Comparison of ENCODE assay signal across 1 cellular context in the genomic region with DNA sequence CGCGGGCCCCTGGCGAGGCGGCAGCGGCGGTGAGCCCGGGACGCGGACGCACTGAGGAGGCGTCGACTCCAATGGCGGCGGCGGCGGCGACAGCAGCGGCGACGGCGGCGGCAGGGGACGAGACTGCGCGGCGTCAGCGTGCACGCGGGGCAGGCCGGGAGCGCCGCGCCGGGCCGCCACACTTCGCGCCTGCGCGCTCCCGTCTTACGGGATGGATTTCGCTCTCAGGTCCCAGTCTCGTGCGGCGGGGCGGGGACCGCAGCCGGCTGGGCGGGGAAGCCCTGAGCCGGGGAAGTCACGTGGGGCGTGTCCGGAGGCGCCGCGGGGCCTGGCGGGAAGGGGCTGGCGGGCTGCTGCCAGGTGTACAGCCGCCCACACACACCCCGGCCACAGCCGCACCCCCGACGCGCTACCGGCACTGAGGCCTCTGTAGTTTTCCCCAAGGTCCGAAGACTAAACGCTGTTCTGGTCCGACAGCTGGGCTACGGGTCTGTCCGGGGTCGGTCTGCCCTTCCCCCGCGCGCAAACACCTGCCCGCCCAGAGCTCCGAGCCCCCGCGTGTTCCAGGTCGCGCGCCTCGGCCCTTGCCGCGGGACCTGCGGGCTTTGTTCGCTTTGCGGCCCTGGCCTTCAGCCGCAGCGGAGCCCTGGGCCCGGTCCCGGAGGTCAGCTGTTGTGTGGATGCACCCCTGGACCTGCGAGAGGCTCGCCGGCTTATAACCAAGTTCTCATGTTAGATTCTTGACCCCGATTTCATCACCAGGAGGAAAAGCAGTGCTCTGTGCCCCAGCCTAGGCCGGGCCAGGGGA.
TF ChIP-seq lines count a peak whose summit lies in the region.

A gene (minus strand): TSS at position 91 of the 808 bp plus-strand sequence. CDS start 239 bp downstream, outside the sequence.

TF ChIP-seq in K562, 482 proteins besides CTCF, POLR2A, EP300 and RAD21 (continued from another document and continues in another):
- TF ChIP-seq, protein P1, sequence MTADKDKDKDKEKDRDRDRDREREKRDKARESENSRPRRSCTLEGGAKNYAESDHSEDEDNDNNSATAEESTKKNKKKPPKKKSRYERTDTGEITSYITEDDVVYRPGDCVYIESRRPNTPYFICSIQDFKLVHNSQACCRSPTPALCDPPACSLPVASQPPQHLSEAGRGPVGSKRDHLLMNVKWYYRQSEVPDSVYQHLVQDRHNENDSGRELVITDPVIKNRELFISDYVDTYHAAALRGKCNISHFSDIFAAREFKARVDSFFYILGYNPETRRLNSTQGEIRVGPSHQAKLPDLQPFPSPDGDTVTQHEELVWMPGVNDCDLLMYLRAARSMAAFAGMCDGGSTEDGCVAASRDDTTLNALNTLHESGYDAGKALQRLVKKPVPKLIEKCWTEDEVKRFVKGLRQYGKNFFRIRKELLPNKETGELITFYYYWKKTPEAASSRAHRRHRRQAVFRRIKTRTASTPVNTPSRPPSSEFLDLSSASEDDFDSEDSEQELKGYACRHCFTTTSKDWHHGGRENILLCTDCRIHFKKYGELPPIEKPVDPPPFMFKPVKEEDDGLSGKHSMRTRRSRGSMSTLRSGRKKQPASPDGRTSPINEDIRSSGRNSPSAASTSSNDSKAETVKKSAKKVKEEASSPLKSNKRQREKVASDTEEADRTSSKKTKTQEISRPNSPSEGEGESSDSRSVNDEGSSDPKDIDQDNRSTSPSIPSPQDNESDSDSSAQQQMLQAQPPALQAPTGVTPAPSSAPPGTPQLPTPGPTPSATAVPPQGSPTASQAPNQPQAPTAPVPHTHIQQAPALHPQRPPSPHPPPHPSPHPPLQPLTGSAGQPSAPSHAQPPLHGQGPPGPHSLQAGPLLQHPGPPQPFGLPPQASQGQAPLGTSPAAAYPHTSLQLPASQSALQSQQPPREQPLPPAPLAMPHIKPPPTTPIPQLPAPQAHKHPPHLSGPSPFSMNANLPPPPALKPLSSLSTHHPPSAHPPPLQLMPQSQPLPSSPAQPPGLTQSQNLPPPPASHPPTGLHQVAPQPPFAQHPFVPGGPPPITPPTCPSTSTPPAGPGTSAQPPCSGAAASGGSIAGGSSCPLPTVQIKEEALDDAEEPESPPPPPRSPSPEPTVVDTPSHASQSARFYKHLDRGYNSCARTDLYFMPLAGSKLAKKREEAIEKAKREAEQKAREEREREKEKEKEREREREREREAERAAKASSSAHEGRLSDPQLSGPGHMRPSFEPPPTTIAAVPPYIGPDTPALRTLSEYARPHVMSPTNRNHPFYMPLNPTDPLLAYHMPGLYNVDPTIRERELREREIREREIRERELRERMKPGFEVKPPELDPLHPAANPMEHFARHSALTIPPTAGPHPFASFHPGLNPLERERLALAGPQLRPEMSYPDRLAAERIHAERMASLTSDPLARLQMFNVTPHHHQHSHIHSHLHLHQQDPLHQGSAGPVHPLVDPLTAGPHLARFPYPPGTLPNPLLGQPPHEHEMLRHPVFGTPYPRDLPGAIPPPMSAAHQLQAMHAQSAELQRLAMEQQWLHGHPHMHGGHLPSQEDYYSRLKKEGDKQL (CRISPR knock-in tag; IDR thresholded peaks at IDR 0.05; ENCODE audit: borderline replicate concordance): no peak
- no peak for TF ChIP-seq SREBF1 (IDR thresholded peaks at IDR 0.05; ENCODE audit: borderline replicate concordance, low read depth, low read length)
- TF ChIP-seq, protein P2, sequence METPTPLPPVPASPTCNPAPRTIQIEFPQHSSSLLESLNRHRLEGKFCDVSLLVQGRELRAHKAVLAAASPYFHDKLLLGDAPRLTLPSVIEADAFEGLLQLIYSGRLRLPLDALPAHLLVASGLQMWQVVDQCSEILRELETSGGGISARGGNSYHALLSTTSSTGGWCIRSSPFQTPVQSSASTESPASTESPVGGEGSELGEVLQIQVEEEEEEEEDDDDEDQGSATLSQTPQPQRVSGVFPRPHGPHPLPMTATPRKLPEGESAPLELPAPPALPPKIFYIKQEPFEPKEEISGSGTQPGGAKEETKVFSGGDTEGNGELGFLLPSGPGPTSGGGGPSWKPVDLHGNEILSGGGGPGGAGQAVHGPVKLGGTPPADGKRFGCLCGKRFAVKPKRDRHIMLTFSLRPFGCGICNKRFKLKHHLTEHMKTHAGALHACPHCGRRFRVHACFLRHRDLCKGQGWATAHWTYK (CRISPR knock-in tag; IDR thresholded peaks at IDR 0.05): peak; percentile 38; the same call in 1 of the 2 replicates
- TF ChIP-seq CBX1 (IDR thresholded peaks at IDR 0.05; ENCODE audit: low read depth): peak; percentile 77; the same call in 1 of the 2 replicates
- TF ChIP-seq, protein P3, sequence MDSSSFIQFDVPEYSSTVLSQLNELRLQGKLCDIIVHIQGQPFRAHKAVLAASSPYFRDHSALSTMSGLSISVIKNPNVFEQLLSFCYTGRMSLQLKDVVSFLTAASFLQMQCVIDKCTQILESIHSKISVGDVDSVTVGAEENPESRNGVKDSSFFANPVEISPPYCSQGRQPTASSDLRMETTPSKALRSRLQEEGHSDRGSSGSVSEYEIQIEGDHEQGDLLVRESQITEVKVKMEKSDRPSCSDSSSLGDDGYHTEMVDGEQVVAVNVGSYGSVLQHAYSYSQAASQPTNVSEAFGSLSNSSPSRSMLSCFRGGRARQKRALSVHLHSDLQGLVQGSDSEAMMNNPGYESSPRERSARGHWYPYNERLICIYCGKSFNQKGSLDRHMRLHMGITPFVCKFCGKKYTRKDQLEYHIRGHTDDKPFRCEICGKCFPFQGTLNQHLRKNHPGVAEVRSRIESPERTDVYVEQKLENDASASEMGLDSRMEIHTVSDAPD (CRISPR knock-in tag; IDR thresholded peaks at IDR 0.05): no peak
- TF ChIP-seq, protein P4, sequence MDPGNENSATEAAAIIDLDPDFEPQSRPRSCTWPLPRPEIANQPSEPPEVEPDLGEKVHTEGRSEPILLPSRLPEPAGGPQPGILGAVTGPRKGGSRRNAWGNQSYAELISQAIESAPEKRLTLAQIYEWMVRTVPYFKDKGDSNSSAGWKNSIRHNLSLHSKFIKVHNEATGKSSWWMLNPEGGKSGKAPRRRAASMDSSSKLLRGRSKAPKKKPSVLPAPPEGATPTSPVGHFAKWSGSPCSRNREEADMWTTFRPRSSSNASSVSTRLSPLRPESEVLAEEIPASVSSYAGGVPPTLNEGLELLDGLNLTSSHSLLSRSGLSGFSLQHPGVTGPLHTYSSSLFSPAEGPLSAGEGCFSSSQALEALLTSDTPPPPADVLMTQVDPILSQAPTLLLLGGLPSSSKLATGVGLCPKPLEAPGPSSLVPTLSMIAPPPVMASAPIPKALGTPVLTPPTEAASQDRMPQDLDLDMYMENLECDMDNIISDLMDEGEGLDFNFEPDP (CRISPR knock-in tag; IDR thresholded peaks at IDR 0.05): no peak
- TF ChIP-seq, protein P5, sequence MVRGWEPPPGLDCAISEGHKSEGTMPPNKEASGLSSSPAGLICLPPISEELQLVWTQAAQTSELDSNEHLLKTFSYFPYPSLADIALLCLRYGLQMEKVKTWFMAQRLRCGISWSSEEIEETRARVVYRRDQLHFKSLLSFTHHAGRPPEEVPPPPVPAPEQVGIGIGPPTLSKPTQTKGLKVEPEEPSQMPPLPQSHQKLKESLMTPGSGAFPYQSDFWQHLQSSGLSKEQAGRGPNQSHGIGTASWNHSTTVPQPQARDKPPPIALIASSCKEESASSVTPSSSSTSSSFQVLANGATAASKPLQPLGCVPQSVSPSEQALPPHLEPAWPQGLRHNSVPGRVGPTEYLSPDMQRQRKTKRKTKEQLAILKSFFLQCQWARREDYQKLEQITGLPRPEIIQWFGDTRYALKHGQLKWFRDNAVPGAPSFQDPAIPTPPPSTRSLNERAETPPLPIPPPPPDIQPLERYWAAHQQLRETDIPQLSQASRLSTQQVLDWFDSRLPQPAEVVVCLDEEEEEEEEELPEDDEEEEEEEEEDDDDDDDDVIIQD (CRISPR knock-in tag; IDR thresholded peaks at IDR 0.05): 0 out of 2 replicates have a peak, but pooled peaks have one; percentile 59
- TF ChIP-seq MTA2 (IDR thresholded peaks at IDR 0.05; ENCODE audit: low read depth): no peak
- TF ChIP-seq, protein P6, sequence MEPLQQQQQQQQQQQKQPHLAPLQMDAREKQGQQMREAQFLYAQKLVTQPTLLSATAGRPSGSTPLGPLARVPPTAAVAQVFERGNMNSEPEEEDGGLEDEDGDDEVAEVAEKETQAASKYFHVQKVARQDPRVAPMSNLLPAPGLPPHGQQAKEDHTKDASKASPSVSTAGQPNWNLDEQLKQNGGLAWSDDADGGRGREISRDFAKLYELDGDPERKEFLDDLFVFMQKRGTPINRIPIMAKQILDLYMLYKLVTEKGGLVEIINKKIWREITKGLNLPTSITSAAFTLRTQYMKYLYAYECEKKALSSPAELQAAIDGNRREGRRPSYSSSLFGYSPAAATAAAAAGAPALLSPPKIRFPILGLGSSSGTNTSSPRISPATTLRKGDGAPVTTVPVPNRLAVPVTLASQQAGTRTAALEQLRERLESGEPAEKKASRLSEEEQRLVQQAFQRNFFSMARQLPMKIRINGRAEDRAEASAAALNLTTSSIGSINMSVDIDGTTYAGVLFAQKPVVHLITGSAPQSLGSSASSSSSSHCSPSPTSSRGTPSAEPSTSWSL (CRISPR knock-in tag; IDR thresholded peaks at IDR 0.05; ENCODE audit: borderline replicate concordance): no peak
- TF ChIP-seq LARP7 (IDR thresholded peaks at IDR 0.05): no peak
- peak; percentile 29; the same call in 1 of the 2 replicates for TF ChIP-seq NFIC (IDR thresholded peaks at IDR 0.05)
- TF ChIP-seq PCBP1 (IDR thresholded peaks at IDR 0.05; ENCODE audit: low read depth, low read length, poor library complexity, severe bottlenecking): peak; percentile 0
- TF ChIP-seq ZNF217 (CRISPR knock-in tag; IDR thresholded peaks at IDR 0.05): no peak
- 0 out of 2 replicates have a peak, but pooled peaks have one; percentile 59 for TF ChIP-seq ZNF133 (CRISPR knock-in tag; IDR thresholded peaks at IDR 0.05)
- TF ChIP-seq CREM (IDR thresholded peaks at IDR 0.05; ENCODE audit: low read depth): peak; percentile 89
- no peak for TF ChIP-seq NR2C1 (IDR thresholded peaks at IDR 0.05)
- 0 out of 2 replicates have a peak, but pooled peaks have one; percentile 17 for TF ChIP-seq NR2C1 (tag; IDR thresholded peaks at IDR 0.05)
- TF ChIP-seq, protein P7, sequence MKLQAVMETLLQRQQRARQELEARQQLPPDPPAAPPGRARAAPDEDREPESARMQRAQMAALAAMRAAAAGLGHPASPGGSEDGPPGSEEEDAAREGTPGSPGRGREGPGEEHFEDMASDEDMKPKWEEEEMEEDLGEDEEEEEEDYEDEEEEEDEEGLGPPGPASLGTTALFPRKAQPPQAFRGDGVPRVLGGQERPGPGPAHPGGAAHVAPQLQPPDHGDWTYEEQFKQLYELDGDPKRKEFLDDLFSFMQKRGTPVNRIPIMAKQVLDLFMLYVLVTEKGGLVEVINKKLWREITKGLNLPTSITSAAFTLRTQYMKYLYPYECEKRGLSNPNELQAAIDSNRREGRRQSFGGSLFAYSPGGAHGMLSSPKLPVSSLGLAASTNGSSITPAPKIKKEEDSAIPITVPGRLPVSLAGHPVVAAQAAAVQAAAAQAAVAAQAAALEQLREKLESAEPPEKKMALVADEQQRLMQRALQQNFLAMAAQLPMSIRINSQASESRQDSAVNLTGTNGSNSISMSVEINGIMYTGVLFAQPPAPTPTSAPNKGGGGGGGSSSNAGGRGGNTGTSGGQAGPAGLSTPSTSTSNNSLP (IDR thresholded peaks at IDR 0.05; ENCODE audit: borderline replicate concordance, low read depth, low read length): no peak
- peak; percentile 89 for TF ChIP-seq CXXC5 (CRISPR knock-in tag; IDR thresholded peaks at IDR 0.05)
- TF ChIP-seq ZNF24 (IDR thresholded peaks at IDR 0.05): no peak
- no peak for TF ChIP-seq HMG20B (CRISPR knock-in tag; IDR thresholded peaks at IDR 0.05)
- TF ChIP-seq, protein P8, sequence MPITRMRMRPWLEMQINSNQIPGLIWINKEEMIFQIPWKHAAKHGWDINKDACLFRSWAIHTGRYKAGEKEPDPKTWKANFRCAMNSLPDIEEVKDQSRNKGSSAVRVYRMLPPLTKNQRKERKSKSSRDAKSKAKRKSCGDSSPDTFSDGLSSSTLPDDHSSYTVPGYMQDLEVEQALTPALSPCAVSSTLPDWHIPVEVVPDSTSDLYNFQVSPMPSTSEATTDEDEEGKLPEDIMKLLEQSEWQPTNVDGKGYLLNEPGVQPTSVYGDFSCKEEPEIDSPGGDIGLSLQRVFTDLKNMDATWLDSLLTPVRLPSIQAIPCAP (CRISPR knock-in tag; IDR thresholded peaks at IDR 0.05; ENCODE audit: borderline replicate concordance): peak; percentile 58; the same call in 1 of the 2 replicates
- peak; percentile 58; the same call in 1 of the 2 replicates for TF ChIP-seq GABPB1 (CRISPR knock-in tag; IDR thresholded peaks at IDR 0.05)
- no peak for TF ChIP-seq ZNF764 (CRISPR knock-in tag; IDR thresholded peaks at IDR 0.05; ENCODE audit: low read depth)
- peak; percentile 96 for TF ChIP-seq EGR1 (conservative IDR thresholded peaks at IDR 0.05)
- TF ChIP-seq, protein P9, sequence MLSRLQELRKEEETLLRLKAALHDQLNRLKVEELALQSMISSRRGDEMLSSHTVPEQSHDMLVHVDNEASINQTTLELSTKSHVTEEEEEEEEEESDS (CRISPR knock-in tag; IDR thresholded peaks at IDR 0.05): no peak
- no peak for TF ChIP-seq ZKSCAN3 (CRISPR knock-in tag; IDR thresholded peaks at IDR 0.05)
- TF ChIP-seq PURB (CRISPR knock-in tag; IDR thresholded peaks at IDR 0.05; ENCODE audit: low read depth): no peak
- no peak for TF ChIP-seq HNRNPLL (IDR thresholded peaks at IDR 0.05; ENCODE audit: low read depth, low read length, poor library complexity, severe bottlenecking)
- TF ChIP-seq SP2 (IDR thresholded peaks at IDR 0.05; ENCODE audit: extremely low read depth, low read depth, low read length, poor library complexity, severe bottlenecking): no peak
- TF ChIP-seq, protein P10, sequence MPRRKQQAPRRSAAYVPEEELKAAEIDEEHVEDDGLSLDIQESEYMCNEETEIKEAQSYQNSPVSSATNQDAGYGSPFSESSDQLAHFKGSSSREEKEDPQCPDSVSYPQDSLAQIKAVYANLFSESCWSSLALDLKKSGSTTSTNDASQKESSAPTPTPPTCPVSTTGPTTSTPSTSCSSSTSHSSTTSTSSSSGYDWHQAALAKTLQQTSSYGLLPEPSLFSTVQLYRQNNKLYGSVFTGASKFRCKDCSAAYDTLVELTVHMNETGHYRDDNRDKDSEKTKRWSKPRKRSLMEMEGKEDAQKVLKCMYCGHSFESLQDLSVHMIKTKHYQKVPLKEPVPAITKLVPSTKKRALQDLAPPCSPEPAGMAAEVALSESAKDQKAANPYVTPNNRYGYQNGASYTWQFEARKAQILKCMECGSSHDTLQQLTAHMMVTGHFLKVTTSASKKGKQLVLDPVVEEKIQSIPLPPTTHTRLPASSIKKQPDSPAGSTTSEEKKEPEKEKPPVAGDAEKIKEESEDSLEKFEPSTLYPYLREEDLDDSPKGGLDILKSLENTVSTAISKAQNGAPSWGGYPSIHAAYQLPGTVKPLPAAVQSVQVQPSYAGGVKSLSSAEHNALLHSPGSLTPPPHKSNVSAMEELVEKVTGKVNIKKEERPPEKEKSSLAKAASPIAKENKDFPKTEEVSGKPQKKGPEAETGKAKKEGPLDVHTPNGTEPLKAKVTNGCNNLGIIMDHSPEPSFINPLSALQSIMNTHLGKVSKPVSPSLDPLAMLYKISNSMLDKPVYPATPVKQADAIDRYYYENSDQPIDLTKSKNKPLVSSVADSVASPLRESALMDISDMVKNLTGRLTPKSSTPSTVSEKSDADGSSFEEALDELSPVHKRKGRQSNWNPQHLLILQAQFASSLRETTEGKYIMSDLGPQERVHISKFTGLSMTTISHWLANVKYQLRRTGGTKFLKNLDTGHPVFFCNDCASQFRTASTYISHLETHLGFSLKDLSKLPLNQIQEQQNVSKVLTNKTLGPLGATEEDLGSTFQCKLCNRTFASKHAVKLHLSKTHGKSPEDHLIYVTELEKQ (CRISPR knock-in tag; IDR thresholded peaks at IDR 0.05): no peak; the same call in 1 of the 2 replicates
- no peak for TF ChIP-seq SIN3B (IDR thresholded peaks at IDR 0.05; ENCODE audit: low read depth)
